ENCODE assay signal across 28 cellular contexts in genomic region chr6:107647439-107647948, GRCh38.
"Had no signal": no experiment of that assay in that cellular context is flagged by ENCODE, and none has a peak within 500 bp of the region (broad histone marks: within the 10 kb centered on the region; RNA-seq: fewer than 3 reads in every experiment).

No MANE protein-coding gene starts in this region.

- H3K27me3 ChIP-seq: ascending aorta, body of pancreas had no signal

- H3K27ac Mint-ChIP-seq: activated CD8-positive, alpha-beta T cell treated with anti-CD3 and anti-CD28 coated beads, Interleukin-2, amount 10 ng/mL, durations not matched to agents 7 days and 5 days; activated naive CD4-positive, alpha-beta T cell treated with anti-CD3 and anti-CD28 coated beads, Interleukin-2, amount 50 U/mL, for 24 hours; T-helper 17 cell; WTC11 had no signal

- H3K4me1 Mint-ChIP-seq: activated naive CD4-positive, alpha-beta T cell treated with anti-CD3 and anti-CD28 coated beads, Interleukin-2, amount 50 U/mL, for 24 hours; WTC11 had no signal

- H3K9ac ChIP-seq: KMS-11 had no signal

- H3K4me1 ChIP-seq: ascending aorta, body of pancreas had no signal

- H3K36me3 ChIP-seq: ascending aorta had no signal

- H3K4me3 ChIP-seq: ascending aorta, body of pancreas had no signal

- ATAC-seq: activated CD8-positive, alpha-beta T cell treated with anti-CD3 and anti-CD28 coated beads, Interleukin-2, amount 10 ng/mL, durations not matched to agents 7 days and 5 days; body of pancreas; T-helper 17 cell; WTC11 had no signal

- H3K27me3 Mint-ChIP-seq: activated naive CD4-positive, alpha-beta T cell treated with anti-CD3 and anti-CD28 coated beads, Interleukin-2, amount 50 U/mL, for 24 hours had no signal

- H3K9me3 ChIP-seq: ascending aorta, body of pancreas had no signal

- DNase-seq: activated CD4-positive, alpha-beta T cell treated with anti-CD3 and anti-CD28 coated beads for 48 hours; activated CD4-positive, alpha-beta T cell treated with anti-CD3 and anti-CD28 coated beads, Interleukin-2, amount 50 U/mL, for 4 hours; activated CD4-positive, CD25-positive, alpha-beta regulatory T cell treated with anti-CD3 and anti-CD28 coated beads, Interleukin-2, amount 50 U/mL, for 72 hours; activated CD8-positive, alpha-beta memory T cell treated with anti-CD3 and anti-CD28 coated beads, Interleukin-2, amount 50 U/mL, for 48 hours; activated CD8-positive, alpha-beta T cell treated with anti-CD3 and anti-CD28 coated beads, Interleukin-2, amount 10 ng/mL, durations not matched to agents 7 days and 5 days; activated naive CD4-positive, alpha-beta T cell; activated T-cell treated with anti-CD3 and anti-CD28 coated beads, Interleukin-2, amount 50 U/mL, for 1 hour; amniotic stem cell; body of pancreas; MM.1S; NCI-H1105; NCI-H1436; NCI-H1694 treated with DMSO at 0.1 percent for 48 hours; NCI-H2029 treated with DMSO at 0.1 percent for 48 hours; NCI-H345; NCI-H510A; NCI-H526 treated with DMSO at 0.1 percent for 48 hours; NCI-H82; OCI-M1; SHP77; T-helper 17 cell; T-helper 9 cell had no signal

- H3K4me2 ChIP-seq: KMS-11 had no signal

- H3K27ac ChIP-seq: ascending aorta, body of pancreas, KMS-11 had no signal

- H3K4me3 Mint-ChIP-seq: activated CD8-positive, alpha-beta T cell treated with anti-CD3 and anti-CD28 coated beads, Interleukin-2, amount 10 ng/mL, durations not matched to agents 7 days and 5 days; activated naive CD4-positive, alpha-beta T cell treated with anti-CD3 and anti-CD28 coated beads, Interleukin-2, amount 50 U/mL, for 24 hours; T-helper 17 cell; WTC11 had no signal

- H3K36me3 Mint-ChIP-seq: activated naive CD4-positive, alpha-beta T cell treated with anti-CD3 and anti-CD28 coated beads, Interleukin-2, amount 50 U/mL, for 24 hours had no signal

- H3K9me3 Mint-ChIP-seq: activated naive CD4-positive, alpha-beta T cell treated with anti-CD3 and anti-CD28 coated beads, Interleukin-2, amount 50 U/mL, for 24 hours had no signal

- FAIRE-seq: bronchial epithelial cell, RCC 7860 had no signal
